1 cellular context compared by ENCODE assay signal in the genomic region with DNA sequence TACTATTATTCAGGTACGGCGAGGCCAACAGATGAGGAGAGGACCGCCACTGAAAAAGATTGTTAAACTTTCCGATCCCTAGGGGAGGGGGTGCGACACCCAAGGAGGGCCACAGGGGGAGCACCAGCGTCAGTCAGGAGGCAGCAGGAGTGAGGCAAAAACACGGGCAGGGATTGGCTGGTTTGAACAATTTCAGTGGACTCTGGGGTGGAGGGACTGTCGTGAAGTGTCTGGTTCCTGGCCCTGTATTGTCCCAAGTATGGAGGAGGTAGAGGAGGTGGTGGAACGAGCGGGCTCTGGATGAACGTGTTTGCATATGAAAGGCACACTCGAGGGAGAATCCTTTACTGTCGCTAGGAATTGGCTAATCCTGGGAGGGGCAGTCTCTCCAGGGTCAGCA.
TF ChIP-seq lines count a peak whose summit lies in the region.

No MANE protein-coding gene starts in this region.

TF ChIP-seq in HepG2, 621 proteins besides CTCF, POLR2A, EP300 and RAD21 (continued from another document and continues in another):
- TF ChIP-seq, protein P1, sequence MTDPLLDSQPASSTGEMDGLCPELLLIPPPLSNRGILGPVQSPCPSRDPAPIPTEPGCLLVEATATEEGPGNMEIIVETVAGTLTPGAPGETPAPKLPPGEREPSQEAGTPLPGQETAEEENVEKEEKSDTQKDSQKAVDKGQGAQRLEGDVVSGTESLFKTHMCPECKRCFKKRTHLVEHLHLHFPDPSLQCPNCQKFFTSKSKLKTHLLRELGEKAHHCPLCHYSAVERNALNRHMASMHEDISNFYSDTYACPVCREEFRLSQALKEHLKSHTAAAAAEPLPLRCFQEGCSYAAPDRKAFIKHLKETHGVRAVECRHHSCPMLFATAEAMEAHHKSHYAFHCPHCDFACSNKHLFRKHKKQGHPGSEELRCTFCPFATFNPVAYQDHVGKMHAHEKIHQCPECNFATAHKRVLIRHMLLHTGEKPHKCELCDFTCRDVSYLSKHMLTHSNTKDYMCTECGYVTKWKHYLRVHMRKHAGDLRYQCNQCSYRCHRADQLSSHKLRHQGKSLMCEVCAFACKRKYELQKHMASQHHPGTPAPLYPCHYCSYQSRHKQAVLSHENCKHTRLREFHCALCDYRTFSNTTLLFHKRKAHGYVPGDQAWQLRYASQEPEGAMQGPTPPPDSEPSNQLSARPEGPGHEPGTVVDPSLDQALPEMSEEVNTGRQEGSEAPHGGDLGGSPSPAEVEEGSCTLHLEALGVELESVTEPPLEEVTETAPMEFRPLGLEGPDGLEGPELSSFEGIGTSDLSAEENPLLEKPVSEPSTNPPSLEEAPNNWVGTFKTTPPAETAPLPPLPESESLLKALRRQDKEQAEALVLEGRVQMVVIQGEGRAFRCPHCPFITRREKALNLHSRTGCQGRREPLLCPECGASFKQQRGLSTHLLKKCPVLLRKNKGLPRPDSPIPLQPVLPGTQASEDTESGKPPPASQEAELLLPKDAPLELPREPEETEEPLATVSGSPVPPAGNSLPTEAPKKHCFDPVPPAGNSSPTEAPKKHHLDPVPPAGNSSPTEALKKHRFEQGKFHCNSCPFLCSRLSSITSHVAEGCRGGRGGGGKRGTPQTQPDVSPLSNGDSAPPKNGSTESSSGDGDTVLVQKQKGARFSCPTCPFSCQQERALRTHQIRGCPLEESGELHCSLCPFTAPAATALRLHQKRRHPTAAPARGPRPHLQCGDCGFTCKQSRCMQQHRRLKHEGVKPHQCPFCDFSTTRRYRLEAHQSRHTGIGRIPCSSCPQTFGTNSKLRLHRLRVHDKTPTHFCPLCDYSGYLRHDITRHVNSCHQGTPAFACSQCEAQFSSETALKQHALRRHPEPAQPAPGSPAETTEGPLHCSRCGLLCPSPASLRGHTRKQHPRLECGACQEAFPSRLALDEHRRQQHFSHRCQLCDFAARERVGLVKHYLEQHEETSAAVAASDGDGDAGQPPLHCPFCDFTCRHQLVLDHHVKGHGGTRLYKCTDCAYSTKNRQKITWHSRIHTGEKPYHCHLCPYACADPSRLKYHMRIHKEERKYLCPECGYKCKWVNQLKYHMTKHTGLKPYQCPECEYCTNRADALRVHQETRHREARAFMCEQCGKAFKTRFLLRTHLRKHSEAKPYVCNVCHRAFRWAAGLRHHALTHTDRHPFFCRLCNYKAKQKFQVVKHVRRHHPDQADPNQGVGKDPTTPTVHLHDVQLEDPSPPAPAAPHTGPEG (CRISPR knock-in tag; IDR thresholded peaks at IDR 0.05), result no peak
- TF ChIP-seq, protein P2, sequence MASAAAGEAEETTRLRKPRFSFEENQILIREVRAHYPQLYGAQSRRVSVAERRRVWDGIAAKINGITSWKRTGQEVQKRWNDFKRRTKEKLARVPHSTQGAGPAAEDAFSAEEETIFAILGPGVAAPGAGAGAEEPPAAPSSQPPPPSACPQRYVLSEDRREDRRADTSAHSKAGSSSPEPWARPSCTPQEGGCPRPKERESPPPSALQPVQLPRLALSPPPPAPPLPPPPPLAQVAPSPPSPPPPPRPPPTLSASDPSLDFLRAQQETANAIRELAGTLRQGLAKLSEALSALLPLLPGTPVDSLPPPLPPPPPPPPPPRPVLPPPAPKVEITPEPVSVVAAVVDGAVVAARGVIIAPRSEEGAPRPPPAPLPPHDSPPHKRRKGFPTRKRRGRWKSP (CRISPR knock-in tag; IDR thresholded peaks at IDR 0.05), result no peak
- TF ChIP-seq, protein P3, sequence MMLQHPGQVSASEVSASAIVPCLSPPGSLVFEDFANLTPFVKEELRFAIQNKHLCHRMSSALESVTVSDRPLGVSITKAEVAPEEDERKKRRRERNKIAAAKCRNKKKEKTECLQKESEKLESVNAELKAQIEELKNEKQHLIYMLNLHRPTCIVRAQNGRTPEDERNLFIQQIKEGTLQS (CRISPR knock-in tag; IDR thresholded peaks at IDR 0.05), result no peak
- TF ChIP-seq HNF4A (CRISPR knock-in tag; IDR thresholded peaks at IDR 0.05) (no peak), POGZ (CRISPR knock-in tag; IDR thresholded peaks at IDR 0.05) (peak; percentile 62), ZNF577 (CRISPR knock-in tag; IDR thresholded peaks at IDR 0.05; ENCODE audit: borderline replicate concordance, low read depth) (no peak), SKI (IDR thresholded peaks at IDR 0.05; ENCODE audit: partially characterized antibody) (no peak), MTA1 (CRISPR knock-in tag; IDR thresholded peaks at IDR 0.05; ENCODE audit: borderline replicate concordance) (no peak), SRF (IDR thresholded peaks at IDR 0.05; ENCODE audit: low read depth, low read length) (no peak), NR3C1 (CRISPR knock-in tag; IDR thresholded peaks at IDR 0.05) (no peak), KLF9 (CRISPR knock-in tag; IDR thresholded peaks at IDR 0.05; ENCODE audit: low read depth) (no peak), NONO (IDR thresholded peaks at IDR 0.05) (no peak), NONO (CRISPR knock-in tag; conservative IDR thresholded peaks at IDR 0.05) (no peak), KDM4B (CRISPR knock-in tag; IDR thresholded peaks at IDR 0.05) (no peak), ZNF24 (IDR thresholded peaks at IDR 0.05) (no peak), AGO1 (IDR thresholded peaks at IDR 0.05; ENCODE audit: low read depth, low read length, poor library complexity, severe bottlenecking) (no peak), ZFAT (CRISPR knock-in tag; conservative IDR thresholded peaks at IDR 0.05) (no peak), FOXK1 (CRISPR knock-in tag; IDR thresholded peaks at IDR 0.05; ENCODE audit: borderline replicate concordance, low read depth) (no peak), SNRNP70 (IDR thresholded peaks at IDR 0.05; ENCODE audit: low read depth, low read length) (no peak), ZNF20 (CRISPR knock-in tag; IDR thresholded peaks at IDR 0.05) (no peak), FLYWCH1 (CRISPR knock-in tag; IDR thresholded peaks at IDR 0.05) (no peak)
- TF ChIP-seq, protein P4, sequence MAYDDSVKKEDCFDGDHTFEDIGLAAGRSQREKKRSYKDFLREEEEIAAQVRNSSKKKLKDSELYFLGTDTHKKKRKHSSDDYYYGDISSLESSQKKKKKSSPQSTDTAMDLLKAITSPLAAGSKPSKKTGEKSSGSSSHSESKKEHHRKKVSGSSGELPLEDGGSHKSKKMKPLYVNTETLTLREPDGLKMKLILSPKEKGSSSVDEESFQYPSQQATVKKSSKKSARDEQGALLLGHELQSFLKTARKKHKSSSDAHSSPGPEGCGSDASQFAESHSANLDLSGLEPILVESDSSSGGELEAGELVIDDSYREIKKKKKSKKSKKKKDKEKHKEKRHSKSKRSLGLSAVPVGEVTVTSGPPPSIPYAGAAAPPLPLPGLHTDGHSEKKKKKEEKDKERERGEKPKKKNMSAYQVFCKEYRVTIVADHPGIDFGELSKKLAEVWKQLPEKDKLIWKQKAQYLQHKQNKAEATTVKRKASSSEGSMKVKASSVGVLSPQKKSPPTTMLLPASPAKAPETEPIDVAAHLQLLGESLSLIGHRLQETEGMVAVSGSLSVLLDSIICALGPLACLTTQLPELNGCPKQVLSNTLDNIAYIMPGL (CRISPR knock-in tag; IDR thresholded peaks at IDR 0.05; ENCODE audit: borderline replicate concordance in 1 of 2, low read depth in 1 of 2), result peak in 1 of 2 experiments; percentile 52; a peak in 1 of 4 replicates
- TF ChIP-seq, protein P5, sequence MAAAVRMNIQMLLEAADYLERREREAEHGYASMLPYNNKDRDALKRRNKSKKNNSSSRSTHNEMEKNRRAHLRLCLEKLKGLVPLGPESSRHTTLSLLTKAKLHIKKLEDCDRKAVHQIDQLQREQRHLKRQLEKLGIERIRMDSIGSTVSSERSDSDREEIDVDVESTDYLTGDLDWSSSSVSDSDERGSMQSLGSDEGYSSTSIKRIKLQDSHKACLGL (CRISPR knock-in tag; IDR thresholded peaks at IDR 0.05), result no peak
- TF ChIP-seq, protein P6, sequence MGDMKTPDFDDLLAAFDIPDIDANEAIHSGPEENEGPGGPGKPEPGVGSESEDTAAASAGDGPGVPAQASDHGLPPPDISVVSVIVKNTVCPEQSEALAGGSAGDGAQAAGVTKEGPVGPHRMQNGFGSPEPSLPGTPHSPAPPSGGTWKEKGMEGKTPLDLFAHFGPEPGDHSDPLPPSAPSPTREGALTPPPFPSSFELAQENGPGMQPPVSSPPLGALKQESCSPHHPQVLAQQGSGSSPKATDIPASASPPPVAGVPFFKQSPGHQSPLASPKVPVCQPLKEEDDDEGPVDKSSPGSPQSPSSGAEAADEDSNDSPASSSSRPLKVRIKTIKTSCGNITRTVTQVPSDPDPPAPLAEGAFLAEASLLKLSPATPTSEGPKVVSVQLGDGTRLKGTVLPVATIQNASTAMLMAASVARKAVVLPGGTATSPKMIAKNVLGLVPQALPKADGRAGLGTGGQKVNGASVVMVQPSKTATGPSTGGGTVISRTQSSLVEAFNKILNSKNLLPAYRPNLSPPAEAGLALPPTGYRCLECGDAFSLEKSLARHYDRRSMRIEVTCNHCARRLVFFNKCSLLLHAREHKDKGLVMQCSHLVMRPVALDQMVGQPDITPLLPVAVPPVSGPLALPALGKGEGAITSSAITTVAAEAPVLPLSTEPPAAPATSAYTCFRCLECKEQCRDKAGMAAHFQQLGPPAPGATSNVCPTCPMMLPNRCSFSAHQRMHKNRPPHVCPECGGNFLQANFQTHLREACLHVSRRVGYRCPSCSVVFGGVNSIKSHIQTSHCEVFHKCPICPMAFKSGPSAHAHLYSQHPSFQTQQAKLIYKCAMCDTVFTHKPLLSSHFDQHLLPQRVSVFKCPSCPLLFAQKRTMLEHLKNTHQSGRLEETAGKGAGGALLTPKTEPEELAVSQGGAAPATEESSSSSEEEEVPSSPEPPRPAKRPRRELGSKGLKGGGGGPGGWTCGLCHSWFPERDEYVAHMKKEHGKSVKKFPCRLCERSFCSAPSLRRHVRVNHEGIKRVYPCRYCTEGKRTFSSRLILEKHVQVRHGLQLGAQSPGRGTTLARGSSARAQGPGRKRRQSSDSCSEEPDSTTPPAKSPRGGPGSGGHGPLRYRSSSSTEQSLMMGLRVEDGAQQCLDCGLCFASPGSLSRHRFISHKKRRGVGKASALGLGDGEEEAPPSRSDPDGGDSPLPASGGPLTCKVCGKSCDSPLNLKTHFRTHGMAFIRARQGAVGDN (CRISPR knock-in tag; IDR thresholded peaks at IDR 0.05), result peak; percentile 39
- TF ChIP-seq, protein P7, sequence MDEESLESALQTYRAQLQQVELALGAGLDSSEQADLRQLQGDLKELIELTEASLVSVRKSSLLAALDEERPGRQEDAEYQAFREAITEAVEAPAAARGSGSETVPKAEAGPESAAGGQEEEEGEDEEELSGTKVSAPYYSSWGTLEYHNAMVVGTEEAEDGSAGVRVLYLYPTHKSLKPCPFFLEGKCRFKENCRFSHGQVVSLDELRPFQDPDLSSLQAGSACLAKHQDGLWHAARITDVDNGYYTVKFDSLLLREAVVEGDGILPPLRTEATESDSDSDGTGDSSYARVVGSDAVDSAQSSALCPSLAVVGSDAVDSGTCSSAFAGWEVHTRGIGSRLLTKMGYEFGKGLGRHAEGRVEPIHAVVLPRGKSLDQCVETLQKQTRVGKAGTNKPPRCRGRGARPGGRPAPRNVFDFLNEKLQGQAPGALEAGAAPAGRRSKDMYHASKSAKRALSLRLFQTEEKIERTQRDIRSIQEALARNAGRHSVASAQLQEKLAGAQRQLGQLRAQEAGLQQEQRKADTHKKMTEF (CRISPR knock-in tag; IDR thresholded peaks at IDR 0.05), result no peak
- TF ChIP-seq, protein P8, sequence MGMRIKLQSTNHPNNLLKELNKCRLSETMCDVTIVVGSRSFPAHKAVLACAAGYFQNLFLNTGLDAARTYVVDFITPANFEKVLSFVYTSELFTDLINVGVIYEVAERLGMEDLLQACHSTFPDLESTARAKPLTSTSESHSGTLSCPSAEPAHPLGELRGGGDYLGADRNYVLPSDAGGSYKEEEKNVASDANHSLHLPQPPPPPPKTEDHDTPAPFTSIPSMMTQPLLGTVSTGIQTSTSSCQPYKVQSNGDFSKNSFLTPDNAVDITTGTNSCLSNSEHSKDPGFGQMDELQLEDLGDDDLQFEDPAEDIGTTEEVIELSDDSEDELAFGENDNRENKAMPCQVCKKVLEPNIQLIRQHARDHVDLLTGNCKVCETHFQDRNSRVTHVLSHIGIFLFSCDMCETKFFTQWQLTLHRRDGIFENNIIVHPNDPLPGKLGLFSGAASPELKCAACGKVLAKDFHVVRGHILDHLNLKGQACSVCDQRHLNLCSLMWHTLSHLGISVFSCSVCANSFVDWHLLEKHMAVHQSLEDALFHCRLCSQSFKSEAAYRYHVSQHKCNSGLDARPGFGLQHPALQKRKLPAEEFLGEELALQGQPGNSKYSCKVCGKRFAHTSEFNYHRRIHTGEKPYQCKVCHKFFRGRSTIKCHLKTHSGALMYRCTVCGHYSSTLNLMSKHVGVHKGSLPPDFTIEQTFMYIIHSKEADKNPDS (CRISPR knock-in tag; IDR thresholded peaks at IDR 0.05), result no peak
- TF ChIP-seq, protein P9, sequence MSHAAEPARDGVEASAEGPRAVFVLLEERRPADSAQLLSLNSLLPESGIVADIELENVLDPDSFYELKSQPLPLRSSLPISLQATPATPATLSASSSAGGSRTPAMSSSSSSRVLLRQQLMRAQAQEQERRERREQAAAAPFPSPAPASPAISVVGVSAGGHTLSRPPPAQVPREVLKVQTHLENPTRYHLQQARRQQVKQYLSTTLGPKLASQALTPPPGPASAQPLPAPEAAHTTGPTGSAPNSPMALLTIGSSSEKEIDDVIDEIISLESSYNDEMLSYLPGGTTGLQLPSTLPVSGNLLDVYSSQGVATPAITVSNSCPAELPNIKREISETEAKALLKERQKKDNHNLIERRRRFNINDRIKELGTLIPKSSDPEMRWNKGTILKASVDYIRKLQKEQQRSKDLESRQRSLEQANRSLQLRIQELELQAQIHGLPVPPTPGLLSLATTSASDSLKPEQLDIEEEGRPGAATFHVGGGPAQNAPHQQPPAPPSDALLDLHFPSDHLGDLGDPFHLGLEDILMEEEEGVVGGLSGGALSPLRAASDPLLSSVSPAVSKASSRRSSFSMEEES (CRISPR knock-in tag; IDR thresholded peaks at IDR 0.05), result no peak
- TF ChIP-seq, protein P10, sequence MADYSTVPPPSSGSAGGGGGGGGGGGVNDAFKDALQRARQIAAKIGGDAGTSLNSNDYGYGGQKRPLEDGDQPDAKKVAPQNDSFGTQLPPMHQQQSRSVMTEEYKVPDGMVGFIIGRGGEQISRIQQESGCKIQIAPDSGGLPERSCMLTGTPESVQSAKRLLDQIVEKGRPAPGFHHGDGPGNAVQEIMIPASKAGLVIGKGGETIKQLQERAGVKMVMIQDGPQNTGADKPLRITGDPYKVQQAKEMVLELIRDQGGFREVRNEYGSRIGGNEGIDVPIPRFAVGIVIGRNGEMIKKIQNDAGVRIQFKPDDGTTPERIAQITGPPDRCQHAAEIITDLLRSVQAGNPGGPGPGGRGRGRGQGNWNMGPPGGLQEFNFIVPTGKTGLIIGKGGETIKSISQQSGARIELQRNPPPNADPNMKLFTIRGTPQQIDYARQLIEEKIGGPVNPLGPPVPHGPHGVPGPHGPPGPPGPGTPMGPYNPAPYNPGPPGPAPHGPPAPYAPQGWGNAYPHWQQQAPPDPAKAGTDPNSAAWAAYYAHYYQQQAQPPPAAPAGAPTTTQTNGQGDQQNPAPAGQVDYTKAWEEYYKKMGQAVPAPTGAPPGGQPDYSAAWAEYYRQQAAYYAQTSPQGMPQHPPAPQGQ (CRISPR knock-in tag; IDR thresholded peaks at IDR 0.05; ENCODE audit: borderline replicate concordance), result no peak
- TF ChIP-seq, protein P11, sequence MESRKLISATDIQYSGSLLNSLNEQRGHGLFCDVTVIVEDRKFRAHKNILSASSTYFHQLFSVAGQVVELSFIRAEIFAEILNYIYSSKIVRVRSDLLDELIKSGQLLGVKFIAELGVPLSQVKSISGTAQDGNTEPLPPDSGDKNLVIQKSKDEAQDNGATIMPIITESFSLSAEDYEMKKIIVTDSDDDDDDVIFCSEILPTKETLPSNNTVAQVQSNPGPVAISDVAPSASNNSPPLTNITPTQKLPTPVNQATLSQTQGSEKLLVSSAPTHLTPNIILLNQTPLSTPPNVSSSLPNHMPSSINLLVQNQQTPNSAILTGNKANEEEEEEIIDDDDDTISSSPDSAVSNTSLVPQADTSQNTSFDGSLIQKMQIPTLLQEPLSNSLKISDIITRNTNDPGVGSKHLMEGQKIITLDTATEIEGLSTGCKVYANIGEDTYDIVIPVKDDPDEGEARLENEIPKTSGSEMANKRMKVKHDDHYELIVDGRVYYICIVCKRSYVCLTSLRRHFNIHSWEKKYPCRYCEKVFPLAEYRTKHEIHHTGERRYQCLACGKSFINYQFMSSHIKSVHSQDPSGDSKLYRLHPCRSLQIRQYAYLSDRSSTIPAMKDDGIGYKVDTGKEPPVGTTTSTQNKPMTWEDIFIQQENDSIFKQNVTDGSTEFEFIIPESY (CRISPR knock-in tag; IDR thresholded peaks at IDR 0.05), result 0 out of 2 replicates have a peak, but pooled peaks have one; percentile 18
